27 cellular contexts compared by ENCODE assay signal in the genomic region with DNA sequence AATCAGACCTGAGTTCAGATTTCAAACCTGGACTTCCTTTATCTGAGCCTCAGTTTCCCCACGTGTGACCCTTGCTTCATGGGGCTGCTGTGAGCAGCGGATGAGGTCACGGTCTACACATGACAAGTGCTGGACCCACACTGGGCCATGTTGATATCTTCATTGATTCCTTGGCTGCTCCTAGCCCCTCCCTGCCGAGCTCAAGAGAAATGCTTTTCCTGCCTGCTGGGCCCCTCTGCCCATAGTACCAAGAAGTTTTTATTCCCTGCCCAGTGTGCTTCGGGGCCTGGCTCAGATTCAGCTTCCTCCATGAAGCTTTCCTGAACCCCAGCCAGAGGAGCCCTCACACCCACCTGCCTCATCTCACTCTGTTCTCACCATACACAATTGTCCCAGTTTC.
"Had no signal": no experiment of that assay in that cellular context is flagged by ENCODE, and none has a peak within 500 bp of the region (broad histone marks: within the 10 kb centered on the region; RNA-seq: fewer than 3 reads in every experiment).

No MANE protein-coding gene starts in this region.

- ATAC-seq: mucosa of descending colon; naive thymus-derived CD4-positive, alpha-beta T cell; stimulated activated effector memory CD8-positive, alpha-beta T cell treated with anti-CD3 and anti-CD28 coated beads, Interleukin-12 subunit alpha, Interleukin-12 subunit beta, amount 100 ng/mL, for 72 hours had no signal

- H3K27ac ChIP-seq: heart right ventricle, hepatocyte, left lung, pancreas, prostate gland, skin epidermis, suprapubic skin, thoracic aorta, tibial artery had no signal

- DNase-seq: heart right ventricle; kidney glomerular epithelial cell; left cardiac atrium; left lung; mesendoderm; midbrain; mucosa of descending colon; naive thymus-derived CD4-positive, alpha-beta T cell; pancreas; retina; stimulated activated CD4-positive, alpha-beta T cell treated with anti-CD3 and anti-CD28 coated beads, Interleukin-12 subunit alpha, Interleukin-12 subunit beta, amount 100 ng/mL, for 4 hours; stimulated activated CD4-positive, alpha-beta T cell treated with anti-CD3 and anti-CD28 coated beads, Interleukin-15, amount 100 ng/mL, for 24 hours; stimulated activated CD4-positive, alpha-beta T cell treated with anti-CD3 and anti-CD28 coated beads, Interleukin-2, amount 100 ng/mL, for 24 hours; stimulated activated CD4-positive, alpha-beta T cell treated with anti-CD3 and anti-CD28 coated beads, Interleukin-4, amount 100 ng/mL, for 24 hours; stimulated activated naive CD4-positive, alpha-beta T cell; tibial artery; trophoblast cell had no signal

- H3K4me1 Mint-ChIP-seq: stimulated activated effector memory CD8-positive, alpha-beta T cell treated with anti-CD3 and anti-CD28 coated beads, Interleukin-12 subunit alpha, Interleukin-12 subunit beta, amount 100 ng/mL, for 72 hours had no signal

- H3K4me3 Mint-ChIP-seq: naive thymus-derived CD4-positive, alpha-beta T cell; natural killer cell treated with Interleukin-12 subunit alpha and Interleukin-12 subunit beta and Interleukin-15 and Interleukin-18, amount 100 ng/mL, for 72 hours; stimulated activated effector memory CD8-positive, alpha-beta T cell treated with anti-CD3 and anti-CD28 coated beads, Interleukin-12 subunit alpha, Interleukin-12 subunit beta, amount 100 ng/mL, for 72 hours; stimulated activated naive CD8-positive, alpha-beta T cell treated with anti-CD3 and anti-CD28 coated beads, Interleukin-15, Interleukin-2, amounts not matched to agents 100 ng/mL and 50 ng/mL, for 24 hours had no signal

- H3K4me3 ChIP-seq: heart right ventricle, hepatocyte, left lung, lung, mucosa of descending colon, pancreas, prostate gland, skin epidermis, suprapubic skin, thoracic aorta, tibial artery, vagina had no signal

- H3K36me3 Mint-ChIP-seq: naive thymus-derived CD4-positive, alpha-beta T cell; natural killer cell treated with Interleukin-12 subunit alpha and Interleukin-12 subunit beta and Interleukin-15 and Interleukin-18, amount 100 ng/mL, for 72 hours; stimulated activated effector memory CD8-positive, alpha-beta T cell treated with anti-CD3 and anti-CD28 coated beads, Interleukin-12 subunit alpha, Interleukin-12 subunit beta, amount 100 ng/mL, for 72 hours had no signal

- H3K27ac Mint-ChIP-seq: naive thymus-derived CD4-positive, alpha-beta T cell; natural killer cell treated with Interleukin-12 subunit alpha and Interleukin-12 subunit beta and Interleukin-15 and Interleukin-18, amount 100 ng/mL, for 72 hours; stimulated activated effector memory CD8-positive, alpha-beta T cell treated with anti-CD3 and anti-CD28 coated beads, Interleukin-12 subunit alpha, Interleukin-12 subunit beta, amount 100 ng/mL, for 72 hours; stimulated activated naive CD8-positive, alpha-beta T cell treated with anti-CD3 and anti-CD28 coated beads, Interleukin-15, Interleukin-2, amounts not matched to agents 100 ng/mL and 50 ng/mL, for 24 hours had no signal

- H3K9me3 Mint-ChIP-seq: natural killer cell treated with Interleukin-12 subunit alpha and Interleukin-12 subunit beta and Interleukin-15 and Interleukin-18, amount 100 ng/mL, for 72 hours; stimulated activated effector memory CD8-positive, alpha-beta T cell treated with anti-CD3 and anti-CD28 coated beads, Interleukin-12 subunit alpha, Interleukin-12 subunit beta, amount 100 ng/mL, for 72 hours; stimulated activated naive CD8-positive, alpha-beta T cell treated with anti-CD3 and anti-CD28 coated beads, Interleukin-15, Interleukin-2, amounts not matched to agents 100 ng/mL and 50 ng/mL, for 24 hours had no signal
